12 cellular contexts compared by ENCODE assay signal in genomic region chr11:116194156-116194904, GRCh38.
DNase-seq lines count a peak whose midpoint lies in the region; ATAC-seq, FAIRE-seq and TF ChIP-seq lines count a peak whose summit lies in the region.
"Had no signal": no experiment of that assay in that cellular context is flagged by ENCODE, and none has a peak within 500 bp of the region (broad histone marks: within the 10 kb centered on the region; RNA-seq: fewer than 3 reads in every experiment).

No MANE protein-coding gene starts in this region.

- intact Hi-C loops in kidney (cut with DNase I), result no loop called here

- H3K4me2 ChIP-seq in skeletal muscle satellite cell (ENCODE audit: low read length), result peak overlapping the region; percentile 74

- TF ChIP-seq CTCF in brain (conservative IDR thresholded peaks at IDR 0.05), result no peak
- TF ChIP-seq CTCF in kidney (IDR thresholded peaks at IDR 0.05; ENCODE audit: borderline replicate concordance, extremely low read depth, insufficient read depth), result no peak

- H3K4me3 ChIP-seq in HAP-1 (peak overlapping the region; percentile 18; the same call in 1 of the 2 replicates), kidney (ENCODE audit: low read length in 2 of 2) (peak overlapping the region; percentile 63 to 71), skeletal muscle satellite cell (ENCODE audit: low read length) (no peak overlapping the region)

- peak overlapping the region; percentile 48 to 94 (median 93) for H3K27ac Mint-ChIP-seq in brain
- H3K27ac Mint-ChIP-seq: IgD-negative memory B cell had no signal

- H3K4me3 Mint-ChIP-seq in brain, result peak overlapping the region; percentile 77 to 85 (median 84)
- H3K4me3 Mint-ChIP-seq: IgD-negative memory B cell had no signal

- peak overlapping the region; percentile 54 to 66 for H3K27ac ChIP-seq in kidney (ENCODE audit: low read depth in 2 of 2, low read length in 2 of 2)

- in situ Hi-C loops in HAP-1 (cut with MboI; ENCODE audit: low sequenced_read_pairs), result no loop called here

- peaks cover 6% of the 10 kb centered on the region for H3K27me3 Mint-ChIP-seq in brain

- H3K36me3 Mint-ChIP-seq in brain, result no peaks in the 10 kb centered on the region
- H3K36me3 Mint-ChIP-seq: IgD-negative memory B cell had no signal

- DNase-seq in HAP-1 (ENCODE audit: low spot score in 2 of 2) (peak in 1 of 2 experiments; percentile 47), kidney (no peak), NCI-H2196 treated with DMSO at 0.1 percent for 48 hours (lab: John Stamatoyannopoulos, UW; ENCODE audit: unreplicated experiment) (no peak)
- DNase-seq in activated CD8-positive, alpha-beta memory T cell treated with anti-CD3 and anti-CD28 coated beads, Interleukin-2, amount 50 U/mL, for 48 hours, result no peak
- DNase-seq: midbrain; NCI-H1930; stimulated activated CD4-positive, alpha-beta T cell treated with anti-CD3 and anti-CD28 coated beads, Interleukin-15, amount 100 ng/mL, for 24 hours; stimulated activated naive CD4-positive, alpha-beta T cell had no signal

- H3K9me3 ChIP-seq in HAP-1 (no peaks in the 10 kb centered on the region), kidney (ENCODE audit: control insufficient read depth in 1 of 2, low read length in 2 of 2) (no peaks in the 10 kb centered on the region), skeletal muscle satellite cell (replicated peaks; ENCODE audit: low read length) (no peaks in the 10 kb centered on the region)

- H3K9me3 Mint-ChIP-seq in brain, result no peaks in the 10 kb centered on the region

- no peak for FAIRE-seq in kidney (lab: Jason Lieb, UNC)

- peaks cover 10% of the 10 kb centered on the region; the same call in 1 of the 2 replicates for H3K4me1 ChIP-seq in HAP-1
- peaks cover 11 to 12% of the 10 kb centered on the region in 2 donors for H3K4me1 ChIP-seq in kidney (ENCODE audit: control insufficient read depth in 1 of 2, insufficient read depth in 1 of 2, low read depth in 1 of 2, low read length in 2 of 2)
- H3K4me1 ChIP-seq in skeletal muscle satellite cell (ENCODE audit: control insufficient read depth, insufficient read depth, low read length), result no peaks in the 10 kb centered on the region

- ATAC-seq in GM21447 (IDR thresholded peaks at IDR 0.05; ENCODE audit: unreplicated experiment), result no peak

- H3K9ac ChIP-seq in kidney (ENCODE audit: low read length in 2 of 2) (peak overlapping the region in 1 of 2 donors; percentile 51), skeletal muscle satellite cell (ENCODE audit: low read depth, low read length) (no peak overlapping the region)

- H3K36me3 ChIP-seq in HAP-1 (replicated peaks) (no peaks in the 10 kb centered on the region), kidney (ENCODE audit: control insufficient read depth in 1 of 2, insufficient read depth in 2 of 2, low read length in 2 of 2) (no peaks in the 10 kb centered on the region), skeletal muscle satellite cell (ENCODE audit: insufficient read depth, low read length) (no peaks in the 10 kb centered on the region)

- peaks cover 73% of the 10 kb centered on the region for H3K4me1 Mint-ChIP-seq in brain

- H3K27me3 ChIP-seq in HAP-1 (ENCODE audit: low read depth), result no peaks in the 10 kb centered on the region; the same call in 1 of the 2 replicates
- peaks cover 3% of the 10 kb centered on the region for H3K27me3 ChIP-seq in skeletal muscle satellite cell (ENCODE audit: control insufficient read depth, insufficient read depth, low read length)
